ENCODE assay signal across 8 cellular contexts in genomic region chr17:50626037-50626574, GRCh38. TPM values are rescaled to one million over a fixed set of nuclear protein-coding genes. Genes with fewer than 3 reads are reported as not detected.
A peak's percentile ranks its signal among the peaks of the same experiment; 100 is the strongest.
DNase-seq lines count a peak whose midpoint lies in the region; ATAC-seq and TF ChIP-seq lines count a peak whose summit lies in the region.

No MANE protein-coding gene starts in this region.

- peaks cover 68% of the 10 kb centered on the region for H3K27me3 Mint-ChIP-seq in CD4-positive, alpha-beta T cell
- peaks cover 35% of the 10 kb centered on the region for H3K27me3 Mint-ChIP-seq in activated CD8-positive, alpha-beta memory T cell treated with anti-CD3 and anti-CD28 coated beads, Interleukin-2, amount 10 ng/mL, durations not matched to agents 7 days and 5 days
- peaks cover 15 to 24% of the 10 kb centered on the region in 2 donors for H3K27me3 Mint-ChIP-seq in natural killer cell treated with Interleukin-12 subunit alpha and Interleukin-12 subunit beta and Interleukin-15 and Interleukin-18, amount 100 ng/mL, for 72 hours
- peaks cover 54 to 72% of the 10 kb centered on the region in 2 donors for H3K27me3 Mint-ChIP-seq in stimulated activated naive B cell treated with anti-CD40 and anti-IgM and Interleukin-4, amounts not matched to agents 10 μg/mL and 1 μg/mL and 100 μg/mL, for 72 hours

- no peaks in the 10 kb centered on the region for H3K36me3 ChIP-seq in HCT116 (ENCODE audit: control insufficient read depth in 1 of 2, insufficient read depth in 2 of 2, low read length in 2 of 2)

- H3K4me3 Mint-ChIP-seq in CD4-positive, alpha-beta T cell, result no peak overlapping the region
- no peak overlapping the region for H3K4me3 Mint-ChIP-seq in activated CD8-positive, alpha-beta memory T cell treated with anti-CD3 and anti-CD28 coated beads, Interleukin-2, amount 10 ng/mL, durations not matched to agents 7 days and 5 days
- no peak overlapping the region for H3K4me3 Mint-ChIP-seq in natural killer cell treated with Interleukin-12 subunit alpha and Interleukin-12 subunit beta and Interleukin-15 and Interleukin-18, amount 100 ng/mL, for 72 hours
- H3K4me3 Mint-ChIP-seq in stimulated activated naive B cell treated with anti-CD40 and anti-IgM and Interleukin-4, amounts not matched to agents 10 μg/mL and 1 μg/mL and 100 μg/mL, for 72 hours, result no peak overlapping the region

- intact Hi-C loops in CD4-positive, alpha-beta T cell (cut with DNase I, micrococcal nuclease), result loop anchor here (1.0 to 5.0 kb wide), 4 partner anchors 59 to 147 kb away; partner anchors contain the start of genes RSAD1 (in 1 of the 2) and SPATA20 (in 1 of the 2)
- intact Hi-C loops in HCT116 (cut with micrococcal nuclease), result loop anchor here (1.0 kb wide), 2 partner anchors 79 to 144 kb away; partner anchors contain the start of gene SPATA20

- BruUV-seq in HCT116 (replicated peaks; lab: Mats Ljungman, UMichigan), result no TSS peak

- no peak overlapping the region for H2AFZ ChIP-seq in HCT116 (ENCODE audit: low read depth, low read length, poor library complexity, severe bottlenecking)

- H3K79me2 ChIP-seq in HCT116 (ENCODE audit: insufficient read depth, low read length), result no peaks in the 10 kb centered on the region

- H3K27ac ChIP-seq in CD4-positive, alpha-beta T cell (ENCODE audit: low read depth, low read length), result no peak overlapping the region
- peak overlapping the region; percentile 9; the same call in 1 of the 2 replicates for H3K27ac ChIP-seq in HCT116 (ENCODE audit: low read depth, low read length)

- H3K9ac ChIP-seq in HCT116 (ENCODE audit: low read length), result no peak overlapping the region

- peak; percentile 55 for TF ChIP-seq CTCF in CD4-positive, alpha-beta T cell (IDR thresholded peaks at IDR 0.05)
- TF ChIP-seq CTCF in HCT116 (IDR thresholded peaks at IDR 0.05 in 2 of 3, conservative IDR thresholded peaks at IDR 0.05 in 1 of 3; ENCODE audit: borderline replicate concordance in 1 of 3, insufficient read depth in 1 of 3, low read depth in 2 of 3, low read length in 2 of 3), result peak; percentile 90 to 96 (median 92)
- TF ChIP-seq CTCF in epithelial cell of esophagus (IDR thresholded peaks at IDR 0.05; ENCODE audit: insufficient read depth, low read depth, low read length, missing control alignments), result peak; percentile 66

- H3K9me3 Mint-ChIP-seq in CD4-positive, alpha-beta T cell, result no peaks in the 10 kb centered on the region
- H3K9me3 Mint-ChIP-seq in activated CD8-positive, alpha-beta memory T cell treated with anti-CD3 and anti-CD28 coated beads, Interleukin-2, amount 10 ng/mL, durations not matched to agents 7 days and 5 days (ENCODE audit: low read depth), result no peaks in the 10 kb centered on the region
- no peaks in the 10 kb centered on the region for H3K9me3 Mint-ChIP-seq in natural killer cell treated with Interleukin-12 subunit alpha and Interleukin-12 subunit beta and Interleukin-15 and Interleukin-18, amount 100 ng/mL, for 72 hours
- no peaks in the 10 kb centered on the region for H3K9me3 Mint-ChIP-seq in stimulated activated naive B cell treated with anti-CD40 and anti-IgM and Interleukin-4, amounts not matched to agents 10 μg/mL and 1 μg/mL and 100 μg/mL, for 72 hours

- H3K27me3 ChIP-seq in CD4-positive, alpha-beta T cell (ENCODE audit: control insufficient read depth, insufficient read depth, low read length), result peaks cover 45% of the 10 kb centered on the region
- H3K27me3 ChIP-seq in HCT116 (ENCODE audit: insufficient read depth, low read length), result no peaks in the 10 kb centered on the region

- peak; percentile 92 for TF ChIP-seq RAD21 in HCT116 (IDR thresholded peaks at IDR 0.05; ENCODE audit: low read depth)

- H4K20me1 ChIP-seq in HCT116 (ENCODE audit: insufficient read depth), result no peaks in the 10 kb centered on the region

- H3K9me2 ChIP-seq in HCT116 (ENCODE audit: insufficient read depth), result no peaks in the 10 kb centered on the region

- POLR2A ChIA-PET in CD4-positive, alpha-beta T cell (lab: Charles Lee), result no interaction called here
- POLR2A ChIA-PET in HCT116 (lab: Charles Lee), result interaction anchor here (0.7 to 1.2 kb wide), 3 partner anchors 9 to 75 kb away, joined by 3 to 4 read pairs (median 4); no protein-coding TSS in a partner anchor

- no peak for TF ChIP-seq POLR2A in HCT116 (IDR thresholded peaks at IDR 0.05; ENCODE audit: borderline replicate concordance, extremely low read depth, insufficient read depth, insufficient read length)

- RAD21 ChIA-PET in HCT116 (lab: Charles Lee; ENCODE audit: low non-redundant PET in 1 of 2, low total read pairs in 2 of 2, uncharacterized antibody in 2 of 2, unreplicated experiment in 2 of 2), result interaction anchor here (0.6 to 1.7 kb wide), 10 partner anchors 66 to 157 kb away, joined by 3 to 17 read pairs (median 4); partner anchors contain the start of genes SPATA20 (in 2 of the 2) and CACNA1G (in 1 of the 2)

- no peaks in the 10 kb centered on the region for H3K36me3 Mint-ChIP-seq in CD4-positive, alpha-beta T cell (ENCODE audit: low read depth)
- H3K36me3 Mint-ChIP-seq in activated CD8-positive, alpha-beta memory T cell treated with anti-CD3 and anti-CD28 coated beads, Interleukin-2, amount 10 ng/mL, durations not matched to agents 7 days and 5 days, result no peaks in the 10 kb centered on the region
- no peaks in the 10 kb centered on the region for H3K36me3 Mint-ChIP-seq in natural killer cell treated with Interleukin-12 subunit alpha and Interleukin-12 subunit beta and Interleukin-15 and Interleukin-18, amount 100 ng/mL, for 72 hours
- H3K36me3 Mint-ChIP-seq in stimulated activated naive B cell treated with anti-CD40 and anti-IgM and Interleukin-4, amounts not matched to agents 10 μg/mL and 1 μg/mL and 100 μg/mL, for 72 hours, result no peaks in the 10 kb centered on the region

- peak; percentile 40 to 67 (median 52) for DNase-seq in CD4-positive, alpha-beta T cell
- DNase-seq in HCT116 (ENCODE audit: low read depth, low spot score), result peak; percentile 58
- peak; percentile 64 for DNase-seq in NOMO-1 treated with dmso at 0.1 percent for 144 hours (lab: John Stamatoyannopoulos, UW; ENCODE audit: unreplicated experiment)
- DNase-seq in activated CD8-positive, alpha-beta memory T cell treated with anti-CD3 and anti-CD28 coated beads, Interleukin-2, amount 10 ng/mL, durations not matched to agents 7 days and 5 days, result peak; percentile 70
- peak; percentile 74 for DNase-seq in epithelial cell of esophagus (ENCODE audit: low read depth)
- no peak for DNase-seq in natural killer cell treated with Interleukin-12 subunit alpha and Interleukin-12 subunit beta and Interleukin-15 and Interleukin-18, amount 100 ng/mL, for 72 hours (ENCODE audit: low spot score)
- peak; percentile 60 for DNase-seq in stimulated activated naive B cell treated with anti-CD40 and anti-IgM and Interleukin-4, amounts not matched to agents 10 μg/mL and 1 μg/mL and 100 μg/mL, for 72 hours

- peak; percentile 62 for ATAC-seq in CD4-positive, alpha-beta T cell (ENCODE audit: poor library complexity)
- ATAC-seq in HCT116 (peak; percentile 81), GM21723 (IDR thresholded peaks at IDR 0.05; ENCODE audit: unreplicated experiment) (no peak)
- peak; percentile 75 for ATAC-seq in activated CD8-positive, alpha-beta memory T cell treated with anti-CD3 and anti-CD28 coated beads, Interleukin-2, amount 10 ng/mL, durations not matched to agents 7 days and 5 days
- peak; percentile 50 to 68 for ATAC-seq in natural killer cell treated with Interleukin-12 subunit alpha and Interleukin-12 subunit beta and Interleukin-15 and Interleukin-18, amount 100 ng/mL, for 72 hours
- peak; percentile 82 to 95 for ATAC-seq in stimulated activated naive B cell treated with anti-CD40 and anti-IgM and Interleukin-4, amounts not matched to agents 10 μg/mL and 1 μg/mL and 100 μg/mL, for 72 hours (replicated peaks)

- no peak overlapping the region for H3K27ac Mint-ChIP-seq in CD4-positive, alpha-beta T cell
- no peak overlapping the region for H3K27ac Mint-ChIP-seq in activated CD8-positive, alpha-beta memory T cell treated with anti-CD3 and anti-CD28 coated beads, Interleukin-2, amount 10 ng/mL, durations not matched to agents 7 days and 5 days
- H3K27ac Mint-ChIP-seq in natural killer cell treated with Interleukin-12 subunit alpha and Interleukin-12 subunit beta and Interleukin-15 and Interleukin-18, amount 100 ng/mL, for 72 hours, result no peak overlapping the region
- H3K27ac Mint-ChIP-seq in stimulated activated naive B cell treated with anti-CD40 and anti-IgM and Interleukin-4, amounts not matched to agents 10 μg/mL and 1 μg/mL and 100 μg/mL, for 72 hours, result no peak overlapping the region

- CTCF ChIA-PET in CD4-positive, alpha-beta T cell (lab: Charles Lee), result interaction anchor here (0.7 to 2.1 kb wide), 5 partner anchors 11 to 147 kb away, joined by 3 to 17 read pairs (median 4); partner anchors contain the start of genes RSAD1 and SPATA20
- CTCF ChIA-PET in HCT116 (lab: Charles Lee), result interaction anchor here (0.7 to 3.7 kb wide), 22 partner anchors 9 to 147 kb away, joined by 3 to 63 read pairs (median 5); partner anchors contain the start of genes CACNA1G and SPATA20
- CTCF ChIA-PET in activated CD8-positive, alpha-beta memory T cell treated with anti-CD3 and anti-CD28 coated beads, Interleukin-2, amount 10 ng/mL, durations not matched to agents 7 days and 5 days (lab: Charles Lee), result interaction anchor here (0.6 to 4.3 kb wide), 16 partner anchors 9 to 147 kb away, joined by 3 to 20 read pairs (median 4); partner anchors contain the start of gene SPATA20

- no peaks in the 10 kb centered on the region for H3K9me3 ChIP-seq in CD4-positive, alpha-beta T cell (ENCODE audit: control insufficient read depth, low read length)
- H3K9me3 ChIP-seq in HCT116 (ENCODE audit: control insufficient read depth in 1 of 2, insufficient read depth in 1 of 2, low read depth in 1 of 2, low read length in 2 of 2), result no peaks in the 10 kb centered on the region

- peaks cover 9 to 32% of the 10 kb centered on the region in 2 experiments; a peak in 3 of 4 replicates for H3K4me1 ChIP-seq in HCT116 (ENCODE audit: control insufficient read depth in 1 of 2, insufficient read depth in 2 of 2, low read length in 2 of 2)

- peak overlapping the region; percentile 8; the same call in 1 of the 2 replicates for H3K4me2 ChIP-seq in HCT116 (ENCODE audit: low read length)

- no peaks in the 10 kb centered on the region for H3K4me1 Mint-ChIP-seq in CD4-positive, alpha-beta T cell (ENCODE audit: low read depth)
- peaks cover 7% of the 10 kb centered on the region for H3K4me1 Mint-ChIP-seq in activated CD8-positive, alpha-beta memory T cell treated with anti-CD3 and anti-CD28 coated beads, Interleukin-2, amount 10 ng/mL, durations not matched to agents 7 days and 5 days
- peaks cover 0 to 11% of the 10 kb centered on the region in 2 donors for H3K4me1 Mint-ChIP-seq in natural killer cell treated with Interleukin-12 subunit alpha and Interleukin-12 subunit beta and Interleukin-15 and Interleukin-18, amount 100 ng/mL, for 72 hours (ENCODE audit: low read depth in 2 of 2)
- H3K4me1 Mint-ChIP-seq in stimulated activated naive B cell treated with anti-CD40 and anti-IgM and Interleukin-4, amounts not matched to agents 10 μg/mL and 1 μg/mL and 100 μg/mL, for 72 hours, result peaks cover 2 to 12% of the 10 kb centered on the region in 2 donors

- H3K4me3 ChIP-seq in HCT116 (replicated peaks in 1 of 2; ENCODE audit: low read depth in 1 of 2, low read length in 2 of 2) (no peak overlapping the region), epithelial cell of esophagus (ENCODE audit: low read length) (no peak overlapping the region)

RNA-seq across cellular contexts. Expression of gene ABCC3, which starts 8.6 kb away (rescaled TPM):
- under 1 TPM in 1 of 2 experiments, not detected in 1; 0.19 TPM for total RNA-seq in CD4-positive, alpha-beta T cell
- 66.2 TPM for total RNA-seq in HCT116 (2021; ENCODE audit: unreplicated experiment)
- 40.1 and 55.8 TPM in 2 replicates for polyA plus RNA-seq in HCT116 (2012)
- not detected for total RNA-seq in activated CD8-positive, alpha-beta memory T cell treated with anti-CD3 and anti-CD28 coated beads, Interleukin-2, amount 10 ng/mL, durations not matched to agents 7 days and 5 days
- total RNA-seq in natural killer cell treated with Interleukin-12 subunit alpha and Interleukin-12 subunit beta and Interleukin-15 and Interleukin-18, amount 100 ng/mL, for 72 hours, result not detected

Comparison
In these comparisons a context has a peak if more than half of its experiments do, and no peak if none do; other contexts are left out.
1. RNA of gene ABCC3, which starts 8.6 kb away (total RNA-seq): 66.2 TPM in HCT116 (single experiment); 0.19 TPM in CD4-positive, alpha-beta T cell, not detected in activated CD8-positive, alpha-beta memory T cell treated with anti-CD3 and anti-CD28 coated beads, Interleukin-2, amount 10 ng/mL, durations not matched to agents 7 days and 5 days and not detected in natural killer cell treated with Interleukin-12 subunit alpha and Interleukin-12 subunit beta and Interleukin-15 and Interleukin-18, amount 100 ng/mL, for 72 hours; every median in the first group is over 10 times any median in the second.
2. Peak in every context shown above with its lines, with median percentiles within 50 percentile points of each other: CTCF ChIP-seq.